ENCODE assay signal across 11 cellular contexts in genomic region chr10:104307576-104308438, GRCh38. TPM values are rescaled to one million over a fixed set of nuclear protein-coding genes. Genes with fewer than 3 reads are reported as not detected.
A peak's percentile ranks its signal among the peaks of the same experiment; 100 is the strongest.
DNase-seq lines count a peak whose midpoint lies in the region; ATAC-seq and TF ChIP-seq lines count a peak whose summit lies in the region.
"Had no signal": no experiment of that assay in that cellular context is flagged by ENCODE, and none has a peak within 500 bp of the region (broad histone marks: within the 10 kb centered on the region; RNA-seq: fewer than 3 reads in every experiment).

No MANE protein-coding gene starts in this region.

- H3K36me3 Mint-ChIP-seq in activated CD4-positive, alpha-beta T cell treated with anti-CD3 and anti-CD28 coated beads, Interleukin-2, amount 10 ng/mL, durations not matched to agents 7 days and 5 days (ENCODE audit: low read depth): peaks cover 44% of the 10 kb centered on the region
- H3K36me3 Mint-ChIP-seq in activated B cell treated with CpG ODN at 0.5 μM for 24 hours (ENCODE audit: low read depth): peaks cover 28% of the 10 kb centered on the region

- peak overlapping the region; percentile 89 for H3K27ac Mint-ChIP-seq in activated CD4-positive, alpha-beta T cell treated with anti-CD3 and anti-CD28 coated beads, Interleukin-2, amount 10 ng/mL, durations not matched to agents 7 days and 5 days
- peak overlapping the region; percentile 64 for H3K27ac Mint-ChIP-seq in activated B cell treated with CpG ODN at 0.5 μM for 24 hours

- TF ChIP-seq POLR2A in esophagus muscularis mucosa (IDR thresholded peaks at IDR 0.05; ENCODE audit: low read depth): no peak

- intact Hi-C loops in activated B cell treated with CpG ODN at 0.5 μM for 24 hours (cut with micrococcal nuclease): loop anchor here (2.0 kb wide), 1 partner anchor 23 kb away; no protein-coding TSS in a partner anchor
- intact Hi-C loops in esophagus muscularis mucosa (cut with DNase I): no loop called here

- H3K27ac ChIP-seq in esophagus muscularis mucosa (replicated peaks in 1 of 4) (peak overlapping the region in 3 of 4 donors; percentile 24 to 96 (median 50)), trophoblast cell (ENCODE audit: low read depth, low read length) (no peak overlapping the region)

- POLR2A ChIA-PET in activated CD4-positive, alpha-beta T cell treated with anti-CD3 and anti-CD28 coated beads, Interleukin-2, amount 10 ng/mL, durations not matched to agents 7 days and 5 days (lab: Charles Lee): interaction anchor here (0.6 kb wide), 1 partner anchor 38 kb away, joined by 4 read pairs; no protein-coding TSS in a partner anchor
- POLR2A ChIA-PET in activated B cell treated with CpG ODN at 0.5 μM for 24 hours (lab: Charles Lee): interaction anchor here (0.5 to 3.0 kb wide), 3 partner anchors 40 to 1107 kb away, joined by 3 to 22 read pairs (median 4); no protein-coding TSS in a partner anchor

- H3K27me3 ChIP-seq in esophagus muscularis mucosa (no peaks in the 10 kb centered on the region), trophoblast cell (ENCODE audit: insufficient read depth, low read length) (no peaks in the 10 kb centered on the region)

- peaks cover 5% of the 10 kb centered on the region for H3K9me3 Mint-ChIP-seq in activated CD4-positive, alpha-beta T cell treated with anti-CD3 and anti-CD28 coated beads, Interleukin-2, amount 10 ng/mL, durations not matched to agents 7 days and 5 days
- no peaks in the 10 kb centered on the region for H3K9me3 Mint-ChIP-seq in activated B cell treated with CpG ODN at 0.5 μM for 24 hours

- no peak for ATAC-seq in activated B cell treated with CpG ODN at 0.5 μM for 24 hours (ENCODE audit: low read depth)
- no peak for ATAC-seq in HG02642 (IDR thresholded peaks at IDR 0.05; ENCODE audit: poor library complexity, unreplicated experiment)
- no peak for ATAC-seq in GM21360 (IDR thresholded peaks at IDR 0.05; ENCODE audit: unreplicated experiment)

- H3K4me1 Mint-ChIP-seq in activated CD4-positive, alpha-beta T cell treated with anti-CD3 and anti-CD28 coated beads, Interleukin-2, amount 10 ng/mL, durations not matched to agents 7 days and 5 days: peaks cover 82% of the 10 kb centered on the region
- H3K4me1 Mint-ChIP-seq in activated B cell treated with CpG ODN at 0.5 μM for 24 hours: peaks cover 23% of the 10 kb centered on the region

- peak overlapping the region; percentile 40 for H3K18ac ChIP-seq in trophoblast cell (ENCODE audit: low read length)

- no peak overlapping the region for H4K8ac ChIP-seq in trophoblast cell (ENCODE audit: low read depth, low read length)

- no peak overlapping the region for H3K4ac ChIP-seq in trophoblast cell (ENCODE audit: low read depth, low read length)

- 74% methylated on average over 9 of the region's 10 CpGs for WGBS in esophagus muscularis mucosa
- WGBS in trophoblast cell (ENCODE audit: extremely low coverage, insufficient coverage, insufficient read length): no CpG with 5 or more reads among the region's 10 CpGs

- H2AFZ ChIP-seq in trophoblast cell (ENCODE audit: insufficient read depth, low read length, poor library complexity): no peak overlapping the region

- H2AK5ac ChIP-seq in trophoblast cell (ENCODE audit: low read length): peak overlapping the region; percentile 35

- H3K79me2 ChIP-seq in trophoblast cell (ENCODE audit: control insufficient read depth, insufficient read depth, low read length, poor library complexity): no peaks in the 10 kb centered on the region

- no peak overlapping the region for H3K14ac ChIP-seq in trophoblast cell (ENCODE audit: low read length)

- H2BK5ac ChIP-seq in trophoblast cell (ENCODE audit: low read depth, low read length, poor library complexity): no peak overlapping the region

- H3K9ac ChIP-seq in trophoblast cell (ENCODE audit: low read length): no peak overlapping the region

- H3K79me1 ChIP-seq in trophoblast cell (ENCODE audit: low read length): peaks cover 5% of the 10 kb centered on the region

- H3K27me3 Mint-ChIP-seq in activated CD4-positive, alpha-beta T cell treated with anti-CD3 and anti-CD28 coated beads, Interleukin-2, amount 10 ng/mL, durations not matched to agents 7 days and 5 days: no peaks in the 10 kb centered on the region
- H3K27me3 Mint-ChIP-seq in activated B cell treated with CpG ODN at 0.5 μM for 24 hours: no peaks in the 10 kb centered on the region

- no peak overlapping the region for H4K12ac ChIP-seq in trophoblast cell (ENCODE audit: low read depth, low read length)

- H3K23ac ChIP-seq in trophoblast cell (ENCODE audit: low read length): no peak overlapping the region

- CTCF ChIA-PET in activated CD4-positive, alpha-beta T cell treated with anti-CD3 and anti-CD28 coated beads, Interleukin-2, amount 10 ng/mL, durations not matched to agents 7 days and 5 days (lab: Charles Lee): interaction anchor here (0.9 to 4.7 kb wide), 8 partner anchors 8 to 44 kb away, joined by 3 to 47 read pairs (median 20); partner anchors contain the start of gene CFAP58
- CTCF ChIA-PET in activated B cell treated with CpG ODN at 0.5 μM for 24 hours (lab: Charles Lee): interaction anchor here (0.6 to 8.7 kb wide), 9 partner anchors 13 to 46 kb away, joined by 3 to 208 read pairs (median 7); partner anchors contain the start of gene CFAP58

- H3K4me1 ChIP-seq in esophagus muscularis mucosa (peaks cover 77 to 88% (median 83%) of the 10 kb centered on the region in 4 donors), trophoblast cell (ENCODE audit: control insufficient read depth in 1 of 2, insufficient read depth in 2 of 2, low read length in 2 of 2) (peaks cover 11 to 19% of the 10 kb centered on the region in 2 experiments)

- TF ChIP-seq EP300 in esophagus muscularis mucosa (IDR thresholded peaks at IDR 0.05): no peak

- H4K91ac ChIP-seq in trophoblast cell (ENCODE audit: low read depth, low read length): peak overlapping the region; percentile 17

- no peak for DNase-seq in activated CD4-positive, alpha-beta T cell treated with anti-CD3 and anti-CD28 coated beads, Interleukin-2, amount 10 ng/mL, durations not matched to agents 7 days and 5 days
- no peak for DNase-seq in activated CD4-positive, alpha-beta T cell treated with anti-CD3 and anti-CD28 coated beads for 4 hours
- DNase-seq in activated B cell treated with CpG ODN at 0.5 μM for 24 hours (no peak), esophagus muscularis mucosa (ENCODE audit: extremely low spot score) (peak; percentile 81), trophoblast cell (no peak), SHP77 (lab: John Stamatoyannopoulos, UW) (no peak)
- DNase-seq: DMS153, NCI-H1105 treated with DMSO at 0.1 percent for 48 hours, RPMI8226 had no signal

- H3K9me3 ChIP-seq in esophagus muscularis mucosa: no peaks in the 10 kb centered on the region
- peaks cover 2% of the 10 kb centered on the region for H3K9me3 ChIP-seq in trophoblast cell (ENCODE audit: insufficient read depth, low read depth, low read length)

- H3K4me3 ChIP-seq in esophagus muscularis mucosa: no peak overlapping the region
- no peak overlapping the region for H3K4me3 ChIP-seq in trophoblast cell (ENCODE audit: low read depth, low read length)

- no peak overlapping the region for H3K4me3 Mint-ChIP-seq in activated CD4-positive, alpha-beta T cell treated with anti-CD3 and anti-CD28 coated beads, Interleukin-2, amount 10 ng/mL, durations not matched to agents 7 days and 5 days
- no peak overlapping the region for H3K4me3 Mint-ChIP-seq in activated B cell treated with CpG ODN at 0.5 μM for 24 hours

- peak overlapping the region; percentile 15 for H2BK12ac ChIP-seq in trophoblast cell (ENCODE audit: low read length)

- H3K36me3 ChIP-seq in esophagus muscularis mucosa: peaks cover 0 to 31% (median 23%) of the 10 kb centered on the region in 4 donors
- peaks cover 17 to 19% of the 10 kb centered on the region in 2 experiments for H3K36me3 ChIP-seq in trophoblast cell (ENCODE audit: control insufficient read depth in 1 of 2, insufficient read depth in 2 of 2, low read length in 2 of 2)

- H2BK120ac ChIP-seq in trophoblast cell (ENCODE audit: insufficient read depth, low read length, poor library complexity): no peak overlapping the region

- no peak for TF ChIP-seq CTCF in activated B cell treated with CpG ODN at 0.5 μM for 24 hours (IDR thresholded peaks at IDR 0.05)
- TF ChIP-seq CTCF in esophagus muscularis mucosa (IDR thresholded peaks at IDR 0.05): no peak

- H3K4me2 ChIP-seq in trophoblast cell (ENCODE audit: low read length): no peak overlapping the region

RNA-seq across cellular contexts. Expression of gene ITPRIP, which starts 30.5 kb away (rescaled TPM):
- 10 to 100 TPM; 24.9 to 26.5 TPM for total RNA-seq in activated CD4-positive, alpha-beta T cell treated with anti-CD3 and anti-CD28 coated beads, Interleukin-2, amount 10 ng/mL, durations not matched to agents 7 days and 5 days
- total RNA-seq in activated B cell treated with CpG ODN at 0.5 μM for 24 hours (21.3 and 26.1 TPM in 2 replicates), esophagus muscularis mucosa (10 to 100 TPM; 18.7 to 56.0 (median 39.9) TPM)
- 15.6 and 16.0 TPM in 2 replicates for polyA plus RNA-seq in trophoblast cell (2013)

RNA-seq across cellular contexts. Expression of gene GSTO2, which starts 38.8 kb away (rescaled TPM):
- total RNA-seq in activated CD4-positive, alpha-beta T cell treated with anti-CD3 and anti-CD28 coated beads, Interleukin-2, amount 10 ng/mL, durations not matched to agents 7 days and 5 days: 1 to 10 TPM in 1 of 2 experiments, under 1 TPM in 1; 0.81 to 1.3 TPM
- 0.56 and 0.91 TPM in 2 replicates for total RNA-seq in activated B cell treated with CpG ODN at 0.5 μM for 24 hours
- total RNA-seq in esophagus muscularis mucosa: under 1 TPM; 0.42 to 0.99 (median 0.63) TPM
- polyA plus RNA-seq in trophoblast cell (2013): 1.3 TPM in 2 replicates

RNA-seq across cellular contexts. Expression of gene CFAP58, which starts 45.8 kb away (rescaled TPM):
- under 1 TPM; 0.22 to 0.27 TPM for total RNA-seq in activated CD4-positive, alpha-beta T cell treated with anti-CD3 and anti-CD28 coated beads, Interleukin-2, amount 10 ng/mL, durations not matched to agents 7 days and 5 days
- not detected in 2 replicates for total RNA-seq in activated B cell treated with CpG ODN at 0.5 μM for 24 hours
- 1 to 10 TPM in 2 of 4 donors, under 1 TPM in 2; 0.71 to 1.6 (median 1.0) TPM for total RNA-seq in esophagus muscularis mucosa
- 0.68 and 0.77 TPM in 2 replicates for polyA plus RNA-seq in trophoblast cell (2013)

RNA-seq across cellular contexts. Expression of gene GSTO1, which starts 53.1 kb away (rescaled TPM):
- 100 to 1,000 TPM; 129 to 139 TPM for total RNA-seq in activated CD4-positive, alpha-beta T cell treated with anti-CD3 and anti-CD28 coated beads, Interleukin-2, amount 10 ng/mL, durations not matched to agents 7 days and 5 days
- 43.0 and 55.9 TPM in 2 replicates for total RNA-seq in activated B cell treated with CpG ODN at 0.5 μM for 24 hours
- 100 to 1,000 TPM; 123 to 172 (median 152) TPM for total RNA-seq in esophagus muscularis mucosa
- 84.3 and 85.5 TPM in 2 replicates for polyA plus RNA-seq in trophoblast cell (2013)
